8 cellular contexts compared by ENCODE assay signal in the genomic region with DNA sequence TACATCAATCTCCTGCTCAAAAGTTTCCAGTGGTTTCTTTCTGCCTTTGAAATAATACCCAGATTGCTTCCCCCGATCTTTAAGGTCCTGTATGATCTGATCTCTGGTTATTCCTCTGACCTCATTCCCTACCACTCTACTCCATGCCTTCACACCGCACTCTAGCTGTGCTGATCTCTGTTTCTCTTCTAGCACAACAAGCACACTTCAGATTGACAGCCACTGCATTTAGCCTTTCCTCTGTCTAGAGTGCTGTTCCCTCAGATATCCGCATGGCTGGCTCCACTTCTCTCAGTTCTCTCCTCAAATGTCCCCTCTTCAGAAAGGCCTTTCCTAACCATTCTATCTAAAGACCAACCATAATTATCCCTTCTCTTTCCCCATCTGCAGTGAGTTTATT.
"Had no signal": no experiment of that assay in that cellular context is flagged by ENCODE, and none has a peak within 500 bp of the region (broad histone marks: within the 10 kb centered on the region; RNA-seq: fewer than 3 reads in every experiment).

No MANE protein-coding gene starts in this region.

- DNase-seq: H7, HFFc6, IMR-90, KG1 had no signal

- FAIRE-seq: HTR-8/SVneo, K562 had no signal

- H3K9me3 ChIP-seq: HAP-1 had no signal

- H2AFZ ChIP-seq: GM23338 had no signal

- H3K4me1 ChIP-seq: HAP-1 had no signal

- H3K4me3 ChIP-seq: GM23338, HAP-1, K562 had no signal

- H3K36me3 ChIP-seq: HAP-1 had no signal

- H3K4me2 ChIP-seq: GM23338 had no signal
